ENCODE assay signal across 1 cellular context in the genomic region with DNA sequence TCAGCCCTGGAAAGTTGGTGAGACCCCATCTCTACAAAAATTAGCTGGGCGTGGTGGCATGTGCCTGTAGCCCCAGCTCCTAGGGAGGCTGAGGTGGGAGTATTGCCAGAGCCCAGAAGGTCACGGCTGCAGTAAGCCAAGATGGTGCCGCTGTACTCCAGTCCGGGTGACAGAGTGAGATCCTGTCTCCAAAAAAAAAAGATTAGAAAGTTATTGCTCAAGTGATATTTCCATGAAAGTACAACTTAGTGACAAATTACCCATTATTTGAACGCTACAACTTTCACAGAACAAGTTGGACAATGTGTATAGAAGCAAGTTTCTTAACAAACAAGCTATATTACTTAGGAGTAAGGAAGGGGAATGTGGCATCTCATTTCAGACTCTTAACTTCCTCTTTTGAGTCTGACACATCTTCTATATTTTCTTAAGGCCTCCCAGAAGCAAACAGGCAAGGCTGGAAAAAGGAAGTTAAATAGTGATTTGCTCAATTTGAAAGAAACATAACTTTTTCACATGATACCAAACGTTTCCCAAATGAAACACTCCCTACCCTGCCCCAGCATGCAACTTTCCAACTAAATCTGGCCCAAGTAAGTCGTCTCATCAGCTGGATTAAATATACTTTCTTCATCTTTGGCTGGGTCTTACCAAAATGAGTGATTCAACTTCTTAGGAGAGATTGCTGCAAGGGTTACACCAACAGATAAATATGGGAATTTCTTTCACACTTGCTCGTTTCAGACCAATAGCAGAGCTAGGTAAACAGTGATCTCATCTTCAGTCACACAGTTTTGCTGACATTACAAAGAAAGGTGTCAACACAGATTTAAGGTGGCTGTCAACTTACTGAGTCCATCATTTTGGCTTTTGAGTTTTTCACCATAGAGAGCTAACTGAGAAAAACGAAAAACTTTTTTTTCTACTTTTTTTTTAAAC.
TF ChIP-seq lines count a peak whose summit lies in the region.

No MANE protein-coding gene starts in this region.

TF ChIP-seq in HEK293, 187 proteins besides CTCF, POLR2A, EP300 and RAD21 (continued from another document and continues in another):
- TF ChIP-seq, protein P1, sequence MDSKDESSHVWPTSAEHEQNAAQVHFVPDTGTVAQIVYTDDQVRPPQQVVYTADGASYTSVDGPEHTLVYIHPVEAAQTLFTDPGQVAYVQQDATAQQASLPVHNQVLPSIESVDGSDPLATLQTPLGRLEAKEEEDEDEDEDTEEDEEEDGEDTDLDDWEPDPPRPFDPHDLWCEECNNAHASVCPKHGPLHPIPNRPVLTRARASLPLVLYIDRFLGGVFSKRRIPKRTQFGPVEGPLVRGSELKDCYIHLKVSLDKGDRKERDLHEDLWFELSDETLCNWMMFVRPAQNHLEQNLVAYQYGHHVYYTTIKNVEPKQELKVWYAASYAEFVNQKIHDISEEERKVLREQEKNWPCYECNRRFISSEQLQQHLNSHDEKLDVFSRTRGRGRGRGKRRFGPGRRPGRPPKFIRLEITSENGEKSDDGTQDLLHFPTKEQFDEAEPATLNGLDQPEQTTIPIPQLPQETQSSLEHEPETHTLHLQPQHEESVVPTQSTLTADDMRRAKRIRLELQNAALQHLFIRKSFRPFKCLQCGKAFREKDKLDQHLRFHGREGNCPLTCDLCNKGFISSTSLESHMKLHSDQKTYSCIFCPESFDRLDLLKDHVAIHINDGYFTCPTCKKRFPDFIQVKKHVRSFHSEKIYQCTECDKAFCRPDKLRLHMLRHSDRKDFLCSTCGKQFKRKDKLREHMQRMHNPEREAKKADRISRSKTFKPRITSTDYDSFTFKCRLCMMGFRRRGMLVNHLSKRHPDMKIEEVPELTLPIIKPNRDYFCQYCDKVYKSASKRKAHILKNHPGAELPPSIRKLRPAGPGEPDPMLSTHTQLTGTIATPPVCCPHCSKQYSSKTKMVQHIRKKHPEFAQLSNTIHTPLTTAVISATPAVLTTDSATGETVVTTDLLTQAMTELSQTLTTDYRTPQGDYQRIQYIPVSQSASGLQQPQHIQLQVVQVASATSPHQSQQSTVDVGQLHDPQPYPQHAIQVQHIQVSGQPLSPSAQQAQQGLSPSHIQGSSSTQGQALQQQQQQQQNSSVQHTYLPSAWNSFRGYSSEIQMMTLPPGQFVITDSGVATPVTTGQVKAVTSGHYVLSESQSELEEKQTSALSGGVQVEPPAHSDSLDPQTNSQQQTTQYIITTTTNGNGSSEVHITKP (tag by site-specific recombination; IDR thresholded peaks at IDR 0.05) = peak; percentile 76
- TF ChIP-seq ZNF654 (tag by site-specific recombination; IDR thresholded peaks at IDR 0.05; ENCODE audit: low read depth) (no peak), BCL11B (tag by site-specific recombination; IDR thresholded peaks at IDR 0.05; ENCODE audit: low read depth) (no peak), ZNF341 (tag by site-specific recombination; IDR thresholded peaks at IDR 0.05; ENCODE audit: low read depth) (no peak), ZNF600 (tag by site-specific recombination; IDR thresholded peaks at IDR 0.05) (no peak), ZNF501 (tag by site-specific recombination; IDR thresholded peaks at IDR 0.05) (no peak), ZFHX2 (tag by site-specific recombination; conservative IDR thresholded peaks at IDR 0.05) (no peak), ZNF24 (tag by site-specific recombination; IDR thresholded peaks at IDR 0.05) (0 out of 2 replicates have a peak, but pooled peaks have one; percentile 45), ZSCAN16 (tag by site-specific recombination; IDR thresholded peaks at IDR 0.05) (no peak), ZNF776 (tag by site-specific recombination; IDR thresholded peaks at IDR 0.05; ENCODE audit: borderline replicate concordance) (no peak), ZNF701 (tag by site-specific recombination; IDR thresholded peaks at IDR 0.05) (no peak), ZNF548 (tag by site-specific recombination; IDR thresholded peaks at IDR 0.05) (no peak), ZNF248 (tag by site-specific recombination; IDR thresholded peaks at IDR 0.05) (no peak), GLI2 (tag by site-specific recombination; IDR thresholded peaks at IDR 0.05; ENCODE audit: borderline replicate concordance, low read depth) (no peak), ZNF560 (tag by site-specific recombination; IDR thresholded peaks at IDR 0.05; ENCODE audit: borderline replicate concordance) (no peak), ZNF211 (tag by site-specific recombination; IDR thresholded peaks at IDR 0.05; ENCODE audit: low read depth) (no peak), MEIS1 (CRISPR knock-in tag; IDR thresholded peaks at IDR 0.05; ENCODE audit: borderline replicate concordance) (no peak), ZNF114 (tag by site-specific recombination; IDR thresholded peaks at IDR 0.05) (no peak), ZNF132 (tag by site-specific recombination; IDR thresholded peaks at IDR 0.05; ENCODE audit: borderline replicate concordance) (no peak), ZFP37 (tag by site-specific recombination; IDR thresholded peaks at IDR 0.05) (no peak), GFI1B (tag by site-specific recombination; IDR thresholded peaks at IDR 0.05) (peak; percentile 81), ZNF785 (tag by site-specific recombination; IDR thresholded peaks at IDR 0.05) (no peak), KLF1 (tag by site-specific recombination; IDR thresholded peaks at IDR 0.05) (no peak), ZBTB17 (tag by site-specific recombination; IDR thresholded peaks at IDR 0.05) (no peak), ZNF394 (tag by site-specific recombination; IDR thresholded peaks at IDR 0.05; ENCODE audit: borderline replicate concordance) (no peak; the same call in 1 of the 2 replicates), ZNF830 (tag by site-specific recombination; IDR thresholded peaks at IDR 0.05; ENCODE audit: low read depth) (no peak), ZNF354C (tag by site-specific recombination; IDR thresholded peaks at IDR 0.05; ENCODE audit: borderline replicate concordance, low read depth) (no peak), ZNF623 (tag by site-specific recombination; IDR thresholded peaks at IDR 0.05) (no peak), SP2 (tag by site-specific recombination; IDR thresholded peaks at IDR 0.05) (0 out of 2 replicates have a peak, but pooled peaks have one; percentile 12), ZNF221 (tag by site-specific recombination; IDR thresholded peaks at IDR 0.05; ENCODE audit: borderline replicate concordance) (no peak), ZNF510 (tag by site-specific recombination; IDR thresholded peaks at IDR 0.05; ENCODE audit: insufficient replicate concordance) (no peak), ZNF174 (tag by site-specific recombination; IDR thresholded peaks at IDR 0.05) (no peak), ZNF112 (tag by site-specific recombination; IDR thresholded peaks at IDR 0.05) (no peak), ZNF16 (tag by site-specific recombination; IDR thresholded peaks at IDR 0.05; ENCODE audit: low read depth) (no peak), BCL11A (tag by site-specific recombination; IDR thresholded peaks at IDR 0.05; ENCODE audit: low read depth) (no peak), ZNF549 (tag by site-specific recombination; IDR thresholded peaks at IDR 0.05) (no peak), KLF8 (tag by site-specific recombination; IDR thresholded peaks at IDR 0.05) (0 out of 2 replicates have a peak, but pooled peaks have one; percentile 44), REPIN1 (tag by site-specific recombination; IDR thresholded peaks at IDR 0.05; ENCODE audit: low read depth) (no peak), ZBTB7A (tag by site-specific recombination; IDR thresholded peaks at IDR 0.05; ENCODE audit: low read depth) (no peak), ZNF473 (tag by site-specific recombination; IDR thresholded peaks at IDR 0.05) (no peak), ZNF843 (tag by site-specific recombination; IDR thresholded peaks at IDR 0.05) (0 out of 2 replicates have a peak, but pooled peaks have one; percentile 32), ZNF561 (tag by site-specific recombination; IDR thresholded peaks at IDR 0.05; ENCODE audit: borderline replicate concordance) (no peak), KLF16 (tag by site-specific recombination; IDR thresholded peaks at IDR 0.05) (no peak), ZNF404 (tag by site-specific recombination; IDR thresholded peaks at IDR 0.05) (no peak), ZBTB8A (tag by site-specific recombination; IDR thresholded peaks at IDR 0.05) (no peak)
- TF ChIP-seq, protein P2, sequence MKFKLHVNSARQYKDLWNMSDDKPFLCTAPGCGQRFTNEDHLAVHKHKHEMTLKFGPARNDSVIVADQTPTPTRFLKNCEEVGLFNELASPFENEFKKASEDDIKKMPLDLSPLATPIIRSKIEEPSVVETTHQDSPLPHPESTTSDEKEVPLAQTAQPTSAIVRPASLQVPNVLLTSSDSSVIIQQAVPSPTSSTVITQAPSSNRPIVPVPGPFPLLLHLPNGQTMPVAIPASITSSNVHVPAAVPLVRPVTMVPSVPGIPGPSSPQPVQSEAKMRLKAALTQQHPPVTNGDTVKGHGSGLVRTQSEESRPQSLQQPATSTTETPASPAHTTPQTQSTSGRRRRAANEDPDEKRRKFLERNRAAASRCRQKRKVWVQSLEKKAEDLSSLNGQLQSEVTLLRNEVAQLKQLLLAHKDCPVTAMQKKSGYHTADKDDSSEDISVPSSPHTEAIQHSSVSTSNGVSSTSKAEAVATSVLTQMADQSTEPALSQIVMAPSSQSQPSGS (tag by site-specific recombination; IDR thresholded peaks at IDR 0.05; ENCODE audit: low read depth) = peak; percentile 61; the same call in 1 of the 2 replicates
- TF ChIP-seq, protein P3, sequence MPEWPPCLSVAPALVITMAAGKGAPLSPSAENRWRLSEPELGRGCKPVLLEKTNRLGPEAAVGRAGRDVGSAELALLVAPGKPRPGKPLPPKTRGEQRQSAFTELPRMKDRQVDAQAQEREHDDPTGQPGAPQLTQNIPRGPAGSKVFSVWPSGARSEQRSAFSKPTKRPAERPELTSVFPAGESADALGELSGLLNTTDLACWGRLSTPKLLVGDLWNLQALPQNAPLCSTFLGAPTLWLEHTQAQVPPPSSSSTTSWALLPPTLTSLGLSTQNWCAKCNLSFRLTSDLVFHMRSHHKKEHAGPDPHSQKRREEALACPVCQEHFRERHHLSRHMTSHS (tag by site-specific recombination; IDR thresholded peaks at IDR 0.05) = no peak
- TF ChIP-seq, protein P4, sequence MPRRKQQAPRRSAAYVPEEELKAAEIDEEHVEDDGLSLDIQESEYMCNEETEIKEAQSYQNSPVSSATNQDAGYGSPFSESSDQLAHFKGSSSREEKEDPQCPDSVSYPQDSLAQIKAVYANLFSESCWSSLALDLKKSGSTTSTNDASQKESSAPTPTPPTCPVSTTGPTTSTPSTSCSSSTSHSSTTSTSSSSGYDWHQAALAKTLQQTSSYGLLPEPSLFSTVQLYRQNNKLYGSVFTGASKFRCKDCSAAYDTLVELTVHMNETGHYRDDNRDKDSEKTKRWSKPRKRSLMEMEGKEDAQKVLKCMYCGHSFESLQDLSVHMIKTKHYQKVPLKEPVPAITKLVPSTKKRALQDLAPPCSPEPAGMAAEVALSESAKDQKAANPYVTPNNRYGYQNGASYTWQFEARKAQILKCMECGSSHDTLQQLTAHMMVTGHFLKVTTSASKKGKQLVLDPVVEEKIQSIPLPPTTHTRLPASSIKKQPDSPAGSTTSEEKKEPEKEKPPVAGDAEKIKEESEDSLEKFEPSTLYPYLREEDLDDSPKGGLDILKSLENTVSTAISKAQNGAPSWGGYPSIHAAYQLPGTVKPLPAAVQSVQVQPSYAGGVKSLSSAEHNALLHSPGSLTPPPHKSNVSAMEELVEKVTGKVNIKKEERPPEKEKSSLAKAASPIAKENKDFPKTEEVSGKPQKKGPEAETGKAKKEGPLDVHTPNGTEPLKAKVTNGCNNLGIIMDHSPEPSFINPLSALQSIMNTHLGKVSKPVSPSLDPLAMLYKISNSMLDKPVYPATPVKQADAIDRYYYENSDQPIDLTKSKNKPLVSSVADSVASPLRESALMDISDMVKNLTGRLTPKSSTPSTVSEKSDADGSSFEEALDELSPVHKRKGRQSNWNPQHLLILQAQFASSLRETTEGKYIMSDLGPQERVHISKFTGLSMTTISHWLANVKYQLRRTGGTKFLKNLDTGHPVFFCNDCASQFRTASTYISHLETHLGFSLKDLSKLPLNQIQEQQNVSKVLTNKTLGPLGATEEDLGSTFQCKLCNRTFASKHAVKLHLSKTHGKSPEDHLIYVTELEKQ (tag by site-specific recombination; IDR thresholded peaks at IDR 0.05; ENCODE audit: borderline replicate concordance) = peak; percentile 79; the same call in 1 of the 2 replicates
- TF ChIP-seq, protein P5, sequence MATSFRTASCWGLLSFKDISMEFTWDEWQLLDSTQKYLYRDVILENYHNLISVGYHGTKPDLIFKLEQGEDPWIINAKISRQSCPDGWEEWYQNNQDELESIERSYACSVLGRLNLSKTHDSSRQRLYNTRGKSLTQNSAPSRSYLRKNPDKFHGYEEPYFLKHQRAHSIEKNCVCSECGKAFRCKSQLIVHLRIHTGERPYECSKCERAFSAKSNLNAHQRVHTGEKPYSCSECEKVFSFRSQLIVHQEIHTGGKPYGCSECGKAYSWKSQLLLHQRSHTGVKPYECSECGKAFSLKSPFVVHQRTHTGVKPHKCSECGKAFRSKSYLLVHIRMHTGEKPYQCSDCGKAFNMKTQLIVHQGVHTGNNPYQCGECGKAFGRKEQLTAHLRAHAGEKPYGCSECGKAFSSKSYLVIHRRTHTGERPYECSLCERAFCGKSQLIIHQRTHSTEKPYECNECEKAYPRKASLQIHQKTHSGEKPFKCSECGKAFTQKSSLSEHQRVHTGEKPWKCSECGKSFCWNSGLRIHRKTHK (tag by site-specific recombination; IDR thresholded peaks at IDR 0.05) = no peak
- TF ChIP-seq, protein P6, sequence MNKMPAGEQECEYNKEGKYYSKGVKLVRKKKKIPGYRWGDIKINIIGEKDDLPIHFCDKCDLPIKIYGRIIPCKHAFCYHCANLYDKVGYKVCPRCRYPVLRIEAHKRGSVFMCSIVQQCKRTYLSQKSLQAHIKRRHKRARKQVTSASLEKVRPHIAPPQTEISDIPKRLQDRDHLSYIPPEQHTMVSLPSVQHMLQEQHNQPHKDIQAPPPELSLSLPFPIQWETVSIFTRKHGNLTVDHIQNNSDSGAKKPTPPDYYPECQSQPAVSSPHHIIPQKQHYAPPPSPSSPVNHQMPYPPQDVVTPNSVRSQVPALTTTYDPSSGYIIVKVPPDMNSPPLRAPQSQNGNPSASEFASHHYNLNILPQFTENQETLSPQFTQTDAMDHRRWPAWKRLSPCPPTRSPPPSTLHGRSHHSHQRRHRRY (tag by site-specific recombination; IDR thresholded peaks at IDR 0.05) = no peak
- TF ChIP-seq, protein P7, sequence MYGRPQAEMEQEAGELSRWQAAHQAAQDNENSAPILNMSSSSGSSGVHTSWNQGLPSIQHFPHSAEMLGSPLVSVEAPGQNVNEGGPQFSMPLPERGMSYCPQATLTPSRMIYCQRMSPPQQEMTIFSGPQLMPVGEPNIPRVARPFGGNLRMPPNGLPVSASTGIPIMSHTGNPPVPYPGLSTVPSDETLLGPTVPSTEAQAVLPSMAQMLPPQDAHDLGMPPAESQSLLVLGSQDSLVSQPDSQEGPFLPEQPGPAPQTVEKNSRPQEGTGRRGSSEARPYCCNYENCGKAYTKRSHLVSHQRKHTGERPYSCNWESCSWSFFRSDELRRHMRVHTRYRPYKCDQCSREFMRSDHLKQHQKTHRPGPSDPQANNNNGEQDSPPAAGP (tag by site-specific recombination; IDR thresholded peaks at IDR 0.05) = no peak
- TF ChIP-seq, protein P8, sequence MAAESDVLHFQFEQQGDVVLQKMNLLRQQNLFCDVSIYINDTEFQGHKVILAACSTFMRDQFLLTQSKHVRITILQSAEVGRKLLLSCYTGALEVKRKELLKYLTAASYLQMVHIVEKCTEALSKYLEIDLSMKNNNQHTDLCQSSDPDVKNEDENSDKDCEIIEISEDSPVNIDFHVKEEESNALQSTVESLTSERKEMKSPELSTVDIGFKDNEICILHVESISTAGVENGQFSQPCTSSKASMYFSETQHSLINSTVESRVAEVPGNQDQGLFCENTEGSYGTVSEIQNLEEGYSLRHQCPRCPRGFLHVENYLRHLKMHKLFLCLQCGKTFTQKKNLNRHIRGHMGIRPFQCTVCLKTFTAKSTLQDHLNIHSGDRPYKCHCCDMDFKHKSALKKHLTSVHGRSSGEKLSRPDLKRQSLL (tag by site-specific recombination; IDR thresholded peaks at IDR 0.05) = no peak
